11 cellular contexts compared by ENCODE assay signal in the genomic region with DNA sequence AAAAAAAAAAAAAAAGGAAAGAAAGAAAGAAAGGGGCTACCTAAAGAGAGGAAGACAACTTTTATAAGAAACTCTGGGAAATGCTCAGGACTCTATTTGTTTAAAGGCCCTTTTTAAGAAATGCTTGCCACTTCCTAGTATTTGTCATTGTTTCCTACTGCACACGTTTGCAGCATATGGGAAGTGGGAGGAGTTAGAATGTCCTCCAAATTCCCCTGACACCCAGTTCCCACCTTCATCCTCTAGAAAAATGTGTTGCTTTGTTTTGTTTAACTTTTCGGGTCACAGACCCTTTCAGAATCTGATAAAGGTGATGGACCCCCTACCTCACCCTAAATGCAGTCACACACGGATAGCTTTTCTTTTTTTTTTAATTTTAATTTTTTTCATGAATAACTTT. TPM values are rescaled to one million over a fixed set of nuclear protein-coding genes. Genes with fewer than 3 reads are reported as not detected.
DNase-seq lines count a peak whose midpoint lies in the region; ATAC-seq and TF ChIP-seq lines count a peak whose summit lies in the region.
"Had no signal": no experiment of that assay in that cellular context is flagged by ENCODE, and none has a peak within 500 bp of the region (broad histone marks: within the 10 kb centered on the region; RNA-seq: fewer than 3 reads in every experiment).

No MANE protein-coding gene starts in this region.

- H3K9me3 Mint-ChIP-seq in activated CD4-positive, alpha-beta memory T cell treated with anti-CD3 and anti-CD28 coated beads, Interleukin-2, amount 10 ng/mL, durations not matched to agents 7 days and 5 days, result no peaks in the 10 kb centered on the region
- H3K9me3 Mint-ChIP-seq: central memory CD8-positive, alpha-beta T cell had no signal

- H3K27me3 ChIP-seq in lower lobe of right lung (ENCODE audit: low read depth) (no peaks in the 10 kb centered on the region), foreskin keratinocyte (no peaks in the 10 kb centered on the region), Peyer's patch (no peaks in the 10 kb centered on the region)

- DNase-seq in CD1c-positive myeloid dendritic cell (ENCODE audit: extremely low spot score), result peak; percentile 67
- DNase-seq in GM13976 (ENCODE audit: low spot score), result peak; percentile 58
- no peak for DNase-seq in activated CD4-positive, alpha-beta memory T cell treated with anti-CD3 and anti-CD28 coated beads, Interleukin-2, amount 10 ng/mL, durations not matched to agents 7 days and 5 days
- no peak for DNase-seq in lower lobe of right lung
- DNase-seq in activated CD4-positive, CD25-positive, alpha-beta regulatory T cell (lab: John Stamatoyannopoulos, UW), result no peak
- no peak for DNase-seq in foreskin keratinocyte
- DNase-seq in Peyer's patch, result no peak
- DNase-seq in activated CD8-positive, alpha-beta memory T cell treated with anti-CD3 and anti-CD28 coated beads, Interleukin-2, amount 50 U/mL, for 48 hours, result no peak
- DNase-seq: midbrain, NCI-H1092 had no signal

- no peaks in the 10 kb centered on the region for H3K36me3 ChIP-seq in lower lobe of right lung
- H3K36me3 ChIP-seq in Peyer's patch, result no peaks in the 10 kb centered on the region

- no peaks in the 10 kb centered on the region for H3K27me3 Mint-ChIP-seq in activated CD4-positive, alpha-beta memory T cell treated with anti-CD3 and anti-CD28 coated beads, Interleukin-2, amount 10 ng/mL, durations not matched to agents 7 days and 5 days
- H3K27me3 Mint-ChIP-seq: central memory CD8-positive, alpha-beta T cell had no signal

- H3K9me3 ChIP-seq in lower lobe of right lung (no peaks in the 10 kb centered on the region), Peyer's patch (no peaks in the 10 kb centered on the region)

- ATAC-seq in lower lobe of right lung, result no peak
- ATAC-seq in foreskin keratinocyte, result no peak

- no peak for TF ChIP-seq CTCF in GM13976 (IDR thresholded peaks at IDR 0.05; ENCODE audit: borderline replicate concordance, control extremely low read depth, extremely low read depth, insufficient read depth, missing control alignments)
- TF ChIP-seq CTCF in lower lobe of right lung (IDR thresholded peaks at IDR 0.05), result no peak
- no peak for TF ChIP-seq CTCF in foreskin keratinocyte (conservative IDR thresholded peaks at IDR 0.05)
- no peak for TF ChIP-seq CTCF in Peyer's patch (IDR thresholded peaks at IDR 0.05)

- CTCF ChIA-PET in activated CD4-positive, alpha-beta memory T cell treated with anti-CD3 and anti-CD28 coated beads, Interleukin-2, amount 10 ng/mL, durations not matched to agents 7 days and 5 days (lab: Charles Lee), result interaction anchor here (0.5 to 1.2 kb wide), 4 partner anchors 8 to 327 kb away, joined by 3 to 5 read pairs (median 3); a partner anchor contains a TSS

- intact Hi-C loops in lower lobe of right lung (cut with DNase I), result no loop called here

- peaks cover 51% of the 10 kb centered on the region for H3K4me1 Mint-ChIP-seq in activated CD4-positive, alpha-beta memory T cell treated with anti-CD3 and anti-CD28 coated beads, Interleukin-2, amount 10 ng/mL, durations not matched to agents 7 days and 5 days

- in situ Hi-C loops in GM13976 (cut with MboI; ENCODE audit: low sequenced_read_pairs, unreplicated experiment), result no loop called here

- peak overlapping the region; percentile 41 for H3K27ac ChIP-seq in lower lobe of right lung
- no peak overlapping the region for H3K27ac ChIP-seq in foreskin keratinocyte
- no peak overlapping the region for H3K27ac ChIP-seq in Peyer's patch

- no peaks in the 10 kb centered on the region for H3K36me3 Mint-ChIP-seq in activated CD4-positive, alpha-beta memory T cell treated with anti-CD3 and anti-CD28 coated beads, Interleukin-2, amount 10 ng/mL, durations not matched to agents 7 days and 5 days (ENCODE audit: low read depth)

- no peak for TF ChIP-seq POLR2A in Peyer's patch (IDR thresholded peaks at IDR 0.05)

- no peak overlapping the region for H3K4me3 Mint-ChIP-seq in activated CD4-positive, alpha-beta memory T cell treated with anti-CD3 and anti-CD28 coated beads, Interleukin-2, amount 10 ng/mL, durations not matched to agents 7 days and 5 days
- H3K4me3 Mint-ChIP-seq: central memory CD8-positive, alpha-beta T cell had no signal

- POLR2A ChIA-PET in activated CD4-positive, alpha-beta memory T cell treated with anti-CD3 and anti-CD28 coated beads, Interleukin-2, amount 10 ng/mL, durations not matched to agents 7 days and 5 days (lab: Charles Lee), result interaction anchor here (1.0 to 2.5 kb wide), 5 partner anchors 10 to 129 kb away, joined by 3 to 17 read pairs (median 4); no protein-coding TSS in a partner anchor

- H3K4me3 ChIP-seq in lower lobe of right lung (no peak overlapping the region), Peyer's patch (no peak overlapping the region)

- H3K4me1 ChIP-seq in lower lobe of right lung, result peaks cover 34% of the 10 kb centered on the region
- H3K4me1 ChIP-seq in foreskin keratinocyte, result no peaks in the 10 kb centered on the region
- no peaks in the 10 kb centered on the region for H3K4me1 ChIP-seq in Peyer's patch

- peak overlapping the region; percentile 78 for H3K27ac Mint-ChIP-seq in activated CD4-positive, alpha-beta memory T cell treated with anti-CD3 and anti-CD28 coated beads, Interleukin-2, amount 10 ng/mL, durations not matched to agents 7 days and 5 days

RNA-seq across cellular contexts. Expression of a gene that starts 40.8 kb away (rescaled TPM):
- total RNA-seq in activated CD4-positive, alpha-beta memory T cell treated with anti-CD3 and anti-CD28 coated beads, Interleukin-2, amount 10 ng/mL, durations not matched to agents 7 days and 5 days, result 10 to 100 TPM; 13.1 to 13.5 TPM
- total RNA-seq in lower lobe of right lung (18.1 TPM), foreskin keratinocyte (0.17 and 0.32 TPM in 2 replicates), Peyer's patch (1 to 10 TPM in 3 of 4 donors, not detected in 1; 3.8 to 8.3 (median 5.2) TPM)
- 0.19 and 0.30 TPM in 2 replicates for polyA plus RNA-seq in foreskin keratinocyte

Comparison
In these comparisons a context has a peak if more than half of its experiments do, and no peak if none do; other contexts are left out.
1. DNase-seq: peak in CD1c-positive myeloid dendritic cell (single experiment) and GM13976 (single experiment); none in activated CD4-positive, alpha-beta memory T cell treated with anti-CD3 and anti-CD28 coated beads, Interleukin-2, amount 10 ng/mL, durations not matched to agents 7 days and 5 days (single experiment), lower lobe of right lung (single experiment), activated CD4-positive, CD25-positive, alpha-beta regulatory T cell (0 of 4), foreskin keratinocyte (0 of 2), Peyer's patch (0 of 3) and activated CD8-positive, alpha-beta memory T cell treated with anti-CD3 and anti-CD28 coated beads, Interleukin-2, amount 50 U/mL, for 48 hours (single experiment).